ENCODE assay signal across 26 cellular contexts in genomic region chr12:132388379-132389015, GRCh38. TPM values are rescaled to one million over a fixed set of nuclear protein-coding genes. Genes with fewer than 3 reads are reported as not detected.
"Had no signal": no experiment of that assay in that cellular context is flagged by ENCODE, and none has a peak within 500 bp of the region (broad histone marks: within the 10 kb centered on the region; RNA-seq: fewer than 3 reads in every experiment).

No MANE protein-coding gene starts in this region.

- H3K27ac Mint-ChIP-seq: activated B cell treated with CpG ODN at 0.5 μM for 24 hours; activated CD4-positive, alpha-beta T cell treated with anti-CD3 and anti-CD28 coated beads, Interleukin-2, amount 10 ng/mL, durations not matched to agents 24 days and 14 days; activated CD8-positive, alpha-beta memory T cell treated with anti-CD3 and anti-CD28 coated beads, Interleukin-2, amount 10 ng/mL, durations not matched to agents 7 days and 5 days; activated naive CD4-positive, alpha-beta T cell treated with anti-CD3 and anti-CD28 coated beads for 36 hours; activated naive CD8-positive, alpha-beta T cell; activated T-cell treated with anti-CD3 and anti-CD28 coated beads, Interleukin-2, amount 50 U/mL, for 24 hours; activated T-helper 1 cell treated with anti-CD3 and anti-CD28 coated beads, Interleukin-12 subunit alpha, Interleukin-12 subunit beta, Interleukin-2, Interleukin-4 antibody, amounts not matched to agents 30 ng/mL and 10 ng/mL and 1 ng/mL, durations not matched to agents 14 hours and 24 hours and 36 hours; T-helper 1 cell treated with Interleukin-12 subunit alpha and Interleukin-12 subunit beta and Interleukin-4 antibody, amounts not matched to agents 30 μg/mL and 1 μg/mL, for 36 hours had no signal

- H3K27ac ChIP-seq: breast epithelium, KMS-11 had no signal

- H3K36me3 ChIP-seq: breast epithelium had no signal

- H3K9me3 ChIP-seq: breast epithelium had no signal

- DNase-seq: activated B cell treated with CpG ODN at 0.5 μM for 24 hours; activated CD4-positive, alpha-beta T cell treated with anti-CD3 and anti-CD28 coated beads for 1 hour; activated CD4-positive, alpha-beta T cell treated with anti-CD3 and anti-CD28 coated beads, Interleukin-2, amount 10 ng/mL, durations not matched to agents 24 days and 14 days; activated CD4-positive, alpha-beta T cell treated with anti-CD3 and anti-CD28 coated beads, Interleukin-2, amount 50 U/mL, for 48 hours; activated CD8-positive, alpha-beta memory T cell treated with anti-CD3 and anti-CD28 coated beads, Interleukin-2, amount 10 ng/mL, durations not matched to agents 7 days and 5 days; activated gamma-delta T cell; activated naive CD4-positive, alpha-beta T cell treated with anti-CD3 and anti-CD28 coated beads for 36 hours; activated T-cell treated with anti-CD3 and anti-CD28 coated beads, Interleukin-2, amount 50 U/mL, for 24 hours; aorta; caudate nucleus; NCI-H1092 treated with DMSO at 0.1 percent for 48 hours; NCI-H1417 treated with DMSO at 0.1 percent for 48 hours; NCI-H1694; NCI-H2029; NCI-H345; NCI-H510A; NCI-H526 treated with DMSO at 0.1 percent for 48 hours; NK-92 treated with Interleukin-12 subunit alpha and Interleukin-12 subunit beta, amount 100 ng/mL, for 24 hours; SHP77 treated with DMSO at 0.1 percent for 48 hours; T-helper 9 cell had no signal

- H3K9me3 Mint-ChIP-seq: activated B cell treated with CpG ODN at 0.5 μM for 24 hours; activated CD4-positive, alpha-beta T cell treated with anti-CD3 and anti-CD28 coated beads, Interleukin-2, amount 10 ng/mL, durations not matched to agents 24 days and 14 days; activated naive CD4-positive, alpha-beta T cell treated with anti-CD3 and anti-CD28 coated beads for 36 hours; activated T-cell treated with anti-CD3 and anti-CD28 coated beads, Interleukin-2, amount 50 U/mL, for 24 hours; activated T-helper 1 cell treated with anti-CD3 and anti-CD28 coated beads, Interleukin-12 subunit alpha, Interleukin-12 subunit beta, Interleukin-2, Interleukin-4 antibody, amounts not matched to agents 30 ng/mL and 10 ng/mL and 1 ng/mL, durations not matched to agents 14 hours and 24 hours and 36 hours; T-helper 1 cell treated with Interleukin-12 subunit alpha and Interleukin-12 subunit beta and Interleukin-4 antibody, amounts not matched to agents 30 μg/mL and 1 μg/mL, for 36 hours had no signal

- H3K4me2 ChIP-seq: KMS-11 had no signal

- ATAC-seq: activated CD8-positive, alpha-beta memory T cell treated with anti-CD3 and anti-CD28 coated beads, Interleukin-2, amount 10 ng/mL, durations not matched to agents 7 days and 5 days had no signal

- H3K4me3 Mint-ChIP-seq: activated B cell treated with CpG ODN at 0.5 μM for 24 hours; activated CD4-positive, alpha-beta T cell treated with anti-CD3 and anti-CD28 coated beads, Interleukin-2, amount 10 ng/mL, durations not matched to agents 24 days and 14 days; activated CD8-positive, alpha-beta memory T cell treated with anti-CD3 and anti-CD28 coated beads, Interleukin-2, amount 10 ng/mL, durations not matched to agents 7 days and 5 days; activated naive CD4-positive, alpha-beta T cell treated with anti-CD3 and anti-CD28 coated beads for 36 hours; activated naive CD8-positive, alpha-beta T cell; activated T-cell treated with anti-CD3 and anti-CD28 coated beads, Interleukin-2, amount 50 U/mL, for 24 hours; activated T-helper 1 cell treated with anti-CD3 and anti-CD28 coated beads, Interleukin-12 subunit alpha, Interleukin-12 subunit beta, Interleukin-2, Interleukin-4 antibody, amounts not matched to agents 30 ng/mL and 10 ng/mL and 1 ng/mL, durations not matched to agents 14 hours and 24 hours and 36 hours; T-helper 1 cell treated with Interleukin-12 subunit alpha and Interleukin-12 subunit beta and Interleukin-4 antibody, amounts not matched to agents 30 μg/mL and 1 μg/mL, for 36 hours had no signal

- H3K4me3 ChIP-seq: breast epithelium had no signal

- H3K4me1 ChIP-seq: breast epithelium had no signal

- H3K4me1 Mint-ChIP-seq: activated B cell treated with CpG ODN at 0.5 μM for 24 hours; activated CD4-positive, alpha-beta T cell treated with anti-CD3 and anti-CD28 coated beads, Interleukin-2, amount 10 ng/mL, durations not matched to agents 24 days and 14 days; activated CD8-positive, alpha-beta memory T cell treated with anti-CD3 and anti-CD28 coated beads, Interleukin-2, amount 10 ng/mL, durations not matched to agents 7 days and 5 days had no signal

- H3K36me3 Mint-ChIP-seq: activated CD8-positive, alpha-beta memory T cell treated with anti-CD3 and anti-CD28 coated beads, Interleukin-2, amount 10 ng/mL, durations not matched to agents 7 days and 5 days; activated naive CD8-positive, alpha-beta T cell had no signal

- H3K9ac ChIP-seq: KMS-11 had no signal

RNA-seq across cellular contexts. Expression of gene GALNT9, which starts 59.1 kb away (rescaled TPM):
- total RNA-seq: activated B cell treated with CpG ODN at 0.5 μM for 24 hours; activated CD4-positive, alpha-beta T cell treated with anti-CD3 and anti-CD28 coated beads, Interleukin-2, amount 10 ng/mL, durations not matched to agents 24 days and 14 days; activated CD8-positive, alpha-beta memory T cell treated with anti-CD3 and anti-CD28 coated beads, Interleukin-2, amount 10 ng/mL, durations not matched to agents 7 days and 5 days; activated T-helper 1 cell treated with anti-CD3 and anti-CD28 coated beads, Interleukin-12 subunit alpha, Interleukin-12 subunit beta, Interleukin-2, Interleukin-4 antibody, amounts not matched to agents 30 ng/mL and 10 ng/mL and 1 ng/mL, durations not matched to agents 14 hours and 24 hours and 36 hours; SK-MEL-5 had no signal
- polyA plus RNA-seq: aorta had no signal
